ENCODE assay signal across 28 cellular contexts in genomic region chr14:71220462-71220861, GRCh38.
"Had no signal": no experiment of that assay in that cellular context is flagged by ENCODE, and none has a peak within 500 bp of the region (broad histone marks: within the 10 kb centered on the region; RNA-seq: fewer than 3 reads in every experiment).

No MANE protein-coding gene starts in this region.

- DNase-seq: activated CD4-positive, alpha-beta memory T cell treated with anti-CD3 and anti-CD28 coated beads for 36 hours; activated CD4-positive, alpha-beta T cell treated with anti-CD3 and anti-CD28 coated beads for 48 hours; activated gamma-delta T cell treated with Interleukin-2 at 50 U/mL for 16 hours; activated naive CD4-positive, alpha-beta T cell treated with anti-CD3 and anti-CD28 coated beads, Interleukin-2, amount 50 U/mL, for 16 hours; activated T-cell treated with anti-CD3 and anti-CD28 coated beads, Interleukin-2, amount 50 U/mL, for 4 hours; amniotic stem cell; caudate nucleus; cortex of kidney; effector memory CD8-positive, alpha-beta T cell; erythroblast; gastrocnemius medialis; heart left ventricle; islet precursor cell; left ventricle myocardium inferior; naive thymus-derived CD8-positive, alpha-beta T cell; nucleus accumbens; pancreas; psoas muscle; stimulated activated CD4-positive, alpha-beta T cell treated with anti-CD3 and anti-CD28 coated beads, Interleukin-4, amount 100 ng/mL, for 1 hour; stimulated activated naive CD8-positive, alpha-beta T cell treated with anti-CD3 and anti-CD28 coated beads, Interleukin-15, amount 100 ng/mL, for 72 hours; substantia nigra; T-helper 1 cell had no signal

- FAIRE-seq: pancreas had no signal

- ATAC-seq: activated T-cell treated with anti-CD3 and anti-CD28 coated beads, Interleukin-2, amount 50 U/mL, for 4 hours; activated T-helper 17 cell treated with anti-CD3 and anti-CD28 coated beads, Interleukin-2, amount 50 U/mL, for 72 hours; effector memory CD8-positive, alpha-beta T cell; gastrocnemius medialis; heart left ventricle; naive thymus-derived CD8-positive, alpha-beta T cell; pancreas; psoas muscle; stimulated activated naive CD8-positive, alpha-beta T cell treated with anti-CD3 and anti-CD28 coated beads, Interleukin-15, amount 100 ng/mL, for 72 hours had no signal

- H3K27ac Mint-ChIP-seq: activated CD4-positive, alpha-beta memory T cell treated with anti-CD3 and anti-CD28 coated beads for 36 hours; activated T-helper 17 cell treated with anti-CD3 and anti-CD28 coated beads, Interleukin-2, amount 50 U/mL, for 72 hours; effector memory CD8-positive, alpha-beta T cell; mesothelial cell of epicardium; naive thymus-derived CD8-positive, alpha-beta T cell; stimulated activated naive CD8-positive, alpha-beta T cell treated with anti-CD3 and anti-CD28 coated beads, Interleukin-15, amount 100 ng/mL, for 72 hours; T-helper 2 cell treated with Interferon-gamma antibody and Interleukin-4, amounts not matched to agents 5 μg/mL and 100 μg/mL, for 36 hours had no signal

- H3K4me3 ChIP-seq: gastrocnemius medialis, heart left ventricle, left ventricle myocardium inferior, lung, pancreas, psoas muscle, upper lobe of left lung had no signal

- H3K27ac ChIP-seq: gastrocnemius medialis, heart left ventricle, left ventricle myocardium inferior, pancreas, psoas muscle, upper lobe of left lung had no signal

- H3K4me3 Mint-ChIP-seq: activated CD4-positive, alpha-beta memory T cell treated with anti-CD3 and anti-CD28 coated beads for 36 hours; activated T-cell treated with anti-CD3 and anti-CD28 coated beads, Interleukin-2, amount 50 U/mL, for 4 hours; activated T-helper 17 cell treated with anti-CD3 and anti-CD28 coated beads, Interleukin-2, amount 50 U/mL, for 72 hours; effector memory CD8-positive, alpha-beta T cell; mesothelial cell of epicardium; naive thymus-derived CD8-positive, alpha-beta T cell; neural crest cell; stimulated activated naive CD8-positive, alpha-beta T cell treated with anti-CD3 and anti-CD28 coated beads, Interleukin-15, amount 100 ng/mL, for 72 hours; T-helper 2 cell treated with Interferon-gamma antibody and Interleukin-4, amounts not matched to agents 5 μg/mL and 100 μg/mL, for 36 hours had no signal

- H3K36me3 ChIP-seq: gastrocnemius medialis, heart left ventricle, left ventricle myocardium inferior, pancreas, upper lobe of left lung had no signal

- H3K4me1 ChIP-seq: gastrocnemius medialis, heart left ventricle, left ventricle myocardium inferior, pancreas, psoas muscle, upper lobe of left lung had no signal

- H3K27me3 ChIP-seq: gastrocnemius medialis, heart left ventricle, pancreas, upper lobe of left lung had no signal

- H3K9me3 ChIP-seq: gastrocnemius medialis, pancreas, psoas muscle, upper lobe of left lung had no signal

- H3K9me3 Mint-ChIP-seq: effector memory CD8-positive, alpha-beta T cell; neural crest cell had no signal

- H3K36me3 Mint-ChIP-seq: mesothelial cell of epicardium had no signal
